Comparison of ENCODE assay signal across 17 cellular contexts in genomic region chr4:184628103-184628502, GRCh38. TPM values are rescaled to one million over a fixed set of nuclear protein-coding genes. Genes with fewer than 3 reads are reported as not detected.
A peak's percentile ranks its signal among the peaks of the same experiment; 100 is the strongest.
DNase-seq lines count a peak whose midpoint lies in the region; ATAC-seq, FAIRE-seq and TF ChIP-seq lines count a peak whose summit lies in the region.
"Had no signal": no experiment of that assay in that cellular context is flagged by ENCODE, and none has a peak within 500 bp of the region (broad histone marks: within the 10 kb centered on the region; RNA-seq: fewer than 3 reads in every experiment).

No MANE protein-coding gene starts in this region.

- no peak for ATAC-seq in K562
- ATAC-seq: CD8-positive, alpha-beta T cell had no signal

- H3K4me3 ChIP-seq in K562: no peak overlapping the region
- no peak overlapping the region for H3K4me3 ChIP-seq in spleen
- H3K4me3 ChIP-seq: HAP-1, PC-9, SJSA1 had no signal

- H3K36me3 ChIP-seq in K562 (ENCODE audit: control insufficient read depth, insufficient read depth, low read length) (peaks cover 48% of the 10 kb centered on the region), spleen (peaks cover 4 to 95% (median 46%) of the 10 kb centered on the region in 6 donors)

- no peaks in the 10 kb centered on the region for H3K9me3 Mint-ChIP-seq in HFFc6
- H3K9me3 Mint-ChIP-seq: CD8-positive, alpha-beta T cell had no signal

- intact Hi-C loops in K562 (cut with micrococcal nuclease): no loop called here
- intact Hi-C loops in spleen (cut with DNase I; ENCODE audit: low total_unique reads): no loop called here

- no peak overlapping the region for H3K4me3 Mint-ChIP-seq in HFFc6
- H3K4me3 Mint-ChIP-seq: CD8-positive, alpha-beta T cell had no signal

- TF ChIP-seq CTCF in HFFc6 (IDR thresholded peaks at IDR 0.05) (no peak), K562 (IDR thresholded peaks at IDR 0.05 in 2 of 3, conservative IDR thresholded peaks at IDR 0.05 in 1 of 3; ENCODE audit: insufficient read depth in 2 of 3, low read depth in 1 of 3, low read length in 3 of 3) (no peak), spleen (IDR thresholded peaks at IDR 0.05 in 8 of 11, conservative IDR thresholded peaks at IDR 0.05 in 3 of 11) (no peak), GM10266 (IDR thresholded peaks at IDR 0.05; ENCODE audit: control insufficient read depth, insufficient read depth, low read depth, missing control alignments) (no peak)

- H3K9me3 ChIP-seq in K562 (replicated peaks; ENCODE audit: control insufficient read depth, insufficient read depth, low read depth, low read length) (no peaks in the 10 kb centered on the region), spleen (no peaks in the 10 kb centered on the region)
- H3K9me3 ChIP-seq: HAP-1, SJSA1 had no signal

- H3K4me2 ChIP-seq in K562 (ENCODE audit: insufficient read depth, low read length): no peak overlapping the region
- H3K4me2 ChIP-seq: PC-9 had no signal

- 0 out of 2 replicates have a peak overlapping the region, but pooled peaks have one; percentile 29 for H3K27ac Mint-ChIP-seq in HFFc6
- H3K27ac Mint-ChIP-seq: CD8-positive, alpha-beta T cell had no signal

- no peak for DNase-seq in HFFc6
- DNase-seq in LHCN-M2 (ENCODE audit: low read depth): peak; percentile 9
- DNase-seq in K562 (ENCODE audit: extremely low read depth in 1 of 4, low spot score in 3 of 4): no peak
- DNase-seq in iris pigment epithelial cell (ENCODE audit: low read depth): peak; percentile 72
- DNase-seq in spleen: no peak
- no peak for DNase-seq in GM10266 (ENCODE audit: extremely low spot score)
- DNase-seq in effector CD4-positive, alpha-beta T cell: no peak
- DNase-seq: CD8-positive, alpha-beta T cell; DMS79; MM.1S; NCI-H1105; NCI-H1694; NCI-H510A treated with DMSO at 0.1 percent for 48 hours; NCI-H82; PC-9 had no signal

- peaks cover 49% of the 10 kb centered on the region for H3K36me3 Mint-ChIP-seq in HFFc6 (ENCODE audit: low read depth)

- H3K4me1 ChIP-seq in K562 (replicated peaks in 1 of 2; ENCODE audit: control insufficient read depth in 2 of 2, insufficient read depth in 2 of 2, low read length in 2 of 2) (peaks cover 0 to 6% of the 10 kb centered on the region in 2 experiments; a peak in 2 of 5 replicates), spleen (peaks cover 0 to 7% (median 0%) of the 10 kb centered on the region in 6 donors)
- H3K4me1 ChIP-seq: HAP-1, SJSA1 had no signal

- no peaks in the 10 kb centered on the region for H4K20me1 ChIP-seq in K562 (replicated peaks; ENCODE audit: control insufficient read depth, insufficient read depth, low read length)

- no peak overlapping the region for H2AFZ ChIP-seq in K562 (ENCODE audit: low read depth, low read length)
- H2AFZ ChIP-seq: PC-9 had no signal

- no peaks in the 10 kb centered on the region for H3K4me1 Mint-ChIP-seq in HFFc6 (ENCODE audit: low read depth)

- H3K9ac ChIP-seq in K562 (ENCODE audit: insufficient read depth in 1 of 2, low read depth in 2 of 2, low read length in 2 of 2): no peak overlapping the region

- no peak overlapping the region for H3K27ac ChIP-seq in K562 (ENCODE audit: extremely low read depth, low read depth, low read length)
- H3K27ac ChIP-seq in spleen: no peak overlapping the region
- H3K27ac ChIP-seq: PC-9, SJSA1 had no signal

- in situ Hi-C loops in K562 (cut with MboI): no loop called here

- no peaks in the 10 kb centered on the region for H3K79me2 ChIP-seq in K562 (ENCODE audit: control insufficient read depth, insufficient read depth, low read length)

- H3K27me3 ChIP-seq in K562 (ENCODE audit: control insufficient read depth in 2 of 2, insufficient read depth in 2 of 2, low read length in 2 of 2): no peaks in the 10 kb centered on the region
- H3K27me3 ChIP-seq in spleen (replicated peaks in 1 of 7): no peaks in the 10 kb centered on the region
- H3K27me3 ChIP-seq: SJSA1 had no signal

- no peak for FAIRE-seq in K562 (lab: Jason Lieb, UNC)

- CTCF ChIA-PET in K562 (lab: Yijun Ruan, JAX; ENCODE audit: low intra/inter-chr PET ratio): no interaction called here

- no peaks in the 10 kb centered on the region for H3K9me1 ChIP-seq in K562 (ENCODE audit: control insufficient read depth, insufficient read depth, low read length)

- TF ChIP-seq POLR2A in K562 (conservative IDR thresholded peaks at IDR 0.05) (no peak), spleen (IDR thresholded peaks at IDR 0.05) (no peak)

- TSS peak; percentile 36 for BruUV-seq in K562 (replicated peaks; lab: Mats Ljungman, UMichigan)

- H3K27me3 Mint-ChIP-seq in HFFc6 (ENCODE audit: insufficient read depth): no peaks in the 10 kb centered on the region

- POLR2A ChIA-PET in K562 (lab: Yijun Ruan, JAX): interaction anchor here (1.1 kb wide), 1 partner anchor 9 kb away, joined by 3 read pairs; no protein-coding TSS in a partner anchor

- no peak for TF ChIP-seq RAD21 in K562 (CRISPR knock-in tag; conservative IDR thresholded peaks at IDR 0.05 in 1 of 2, IDR thresholded peaks at IDR 0.05 in 1 of 2)

- 90% methylated on average over 4 of the region's 4 CpGs for WGBS in K562 (ENCODE audit: insufficient coverage, low coverage, missing lambda C conversion rate)
- WGBS in spleen, 5 donors: 95 to 100% (median 97%) methylated on average over 4 of the region's 4 CpGs

- no peak for TF ChIP-seq EP300 in K562 (IDR thresholded peaks at IDR 0.05; ENCODE audit: low read length)

TF ChIP-seq in K562, 482 proteins besides CTCF, POLR2A, EP300 and RAD21 (continues in another document):
- no peak for TF ChIP-seq NFATC3 (IDR thresholded peaks at IDR 0.05)
- no peak for TF ChIP-seq ZFP36 (IDR thresholded peaks at IDR 0.05; ENCODE audit: low read depth, low read length, partially characterized antibody)
- no peak for TF ChIP-seq IRF9 (tag; IDR thresholded peaks at IDR 0.05)
- no peak for TF ChIP-seq ZNF75A (CRISPR knock-in tag; IDR thresholded peaks at IDR 0.05)
- TF ChIP-seq TRIM28 (IDR thresholded peaks at IDR 0.05): no peak
- TF ChIP-seq ZFP30 (CRISPR knock-in tag; IDR thresholded peaks at IDR 0.05; ENCODE audit: borderline replicate concordance): no peak
- TF ChIP-seq PTRF (tag; IDR thresholded peaks at IDR 0.05): no peak
- no peak for TF ChIP-seq RAD51 (IDR thresholded peaks at IDR 0.05; ENCODE audit: borderline replicate concordance, low read depth)

RNA-seq across cellular contexts. Expression of gene CASP3, which starts 21.1 kb away (rescaled TPM):
- total RNA-seq in HFFc6 (2021; fragmentation: NEBNext Ultra II Directional; extraction: Animal tissue kit (Norgen Biotek cat#: 25700)): 10 to 100 TPM; 25.8 to 31.6 (median 26.5) TPM
- total RNA-seq in LHCN-M2 (2014; rRNA removed) (50.2 and 52.2 TPM in 2 replicates), K562 (2014; rRNA removed) (22.0 and 24.9 TPM in 2 replicates), K562 (2014; rRNA removed; fragmentation: Illumina TruSeq; extraction: Trizol) (38.3 and 41.2 TPM in 2 replicates), K562 (2015; rRNA removed; fragmentation: Illumina TruSeq; extraction: Trizol) (37.9 and 40.1 TPM in 2 replicates), K562 (2021) (26.4 and 28.7 TPM in 2 replicates), spleen (10 to 100 TPM; 26.1 to 48.3 (median 30.3) TPM)
- polyA plus RNA-seq in LHCN-M2 (2012): 14.1 TPM
- total RNA-seq in K562 (2011; cell fraction: chromatin; rRNA removed; ENCODE audit: low replicate concordance): 3.0 and 10.7 TPM in 2 replicates
- total RNA-seq in K562 (2011; cell fraction: nucleolus; rRNA removed): 3.0 and 3.9 TPM in 2 replicates
- 5.9 and 10.9 TPM in 2 replicates for total RNA-seq in K562 (2011; cell fraction: nucleoplasm; rRNA removed)
- polyA plus RNA-seq in K562 (2011; rRNA removed) (32.8 and 38.6 TPM in 2 replicates), K562 (2014; fragmentation: Illumina TruSeq; extraction: Trizol) (31.4 and 31.8 TPM in 2 replicates), K562 (2014; fragmentation: Nextera tagmentation; extraction: Ambion mirVana) (10 to 100 TPM; 17.6 to 39.3 TPM), K562 (2014; rRNA removed) (29.9 and 30.3 TPM in 2 replicates), spleen (10 to 100 TPM; 12.1 to 21.2 (median 20.2) TPM)
- polyA plus RNA-seq in K562 (2011; cell fraction: cytosol; rRNA removed): 6.6 and 15.4 TPM in 2 replicates
- polyA plus RNA-seq in K562 (2011; cell fraction: nucleus; rRNA removed): 7.5 and 12.3 TPM in 2 replicates
- 25.0 and 26.4 TPM in 2 replicates for polyA plus RNA-seq in K562 (2012)
- polyA minus RNA-seq in K562 (2011; rRNA and poly(A)+ RNA removed): 21.6 and 22.6 TPM in 2 replicates
- 8.4 and 10.9 TPM in 2 replicates for polyA minus RNA-seq in K562 (2011; cell fraction: cytosol; rRNA and poly(A)+ RNA removed)
- polyA minus RNA-seq in K562 (2011; cell fraction: nucleus; rRNA and poly(A)+ RNA removed): 2.6 and 6.4 TPM in 2 replicates

RNA-seq across cellular contexts. Expression of gene PRIMPOL, which starts 21.4 kb away (rescaled TPM):
- total RNA-seq in HFFc6 (2021; fragmentation: NEBNext Ultra II Directional; extraction: Animal tissue kit (Norgen Biotek cat#: 25700)): 10 to 100 TPM in 4 of 6 experiments, 1 to 10 TPM in 2; 9.0 to 11.3 (median 10.8) TPM
- total RNA-seq in LHCN-M2 (2014; rRNA removed) (20.6 and 29.0 TPM in 2 replicates), K562 (2014; rRNA removed) (11.3 and 16.8 TPM in 2 replicates), K562 (2014; rRNA removed; fragmentation: Illumina TruSeq; extraction: Trizol) (22.5 and 25.4 TPM in 2 replicates), K562 (2015; rRNA removed; fragmentation: Illumina TruSeq; extraction: Trizol) (19.5 and 23.3 TPM in 2 replicates), K562 (2021) (14.3 and 14.9 TPM in 2 replicates), spleen (10 to 100 TPM; 17.0 to 46.7 (median 22.8) TPM)
- polyA plus RNA-seq in LHCN-M2 (2012): 5.7 TPM
- 17.5 and 57.3 TPM in 2 replicates for total RNA-seq in K562 (2011; cell fraction: chromatin; rRNA removed; ENCODE audit: low replicate concordance)
- total RNA-seq in K562 (2011; cell fraction: nucleolus; rRNA removed): 7.0 and 11.7 TPM in 2 replicates
- 14.9 and 18.1 TPM in 2 replicates for total RNA-seq in K562 (2011; cell fraction: nucleoplasm; rRNA removed)
- polyA plus RNA-seq in K562 (2011; rRNA removed) (30.0 and 32.0 TPM in 2 replicates), K562 (2014; fragmentation: Illumina TruSeq; extraction: Trizol) (16.1 and 17.9 TPM in 2 replicates), K562 (2014; fragmentation: Nextera tagmentation; extraction: Ambion mirVana) (10 to 100 TPM; 11.0 to 14.2 TPM), K562 (2014; rRNA removed) (14.7 and 19.2 TPM in 2 replicates), spleen (10 to 100 TPM; 27.1 to 39.9 (median 39.2) TPM)
- polyA plus RNA-seq in K562 (2011; cell fraction: cytosol; rRNA removed): 3.4 and 10.0 TPM in 2 replicates
- 8.5 and 20.0 TPM in 2 replicates for polyA plus RNA-seq in K562 (2011; cell fraction: nucleus; rRNA removed)
- 18.2 and 22.5 TPM in 2 replicates for polyA plus RNA-seq in K562 (2012)
- 11.3 and 11.9 TPM in 2 replicates for polyA minus RNA-seq in K562 (2011; rRNA and poly(A)+ RNA removed)
- 4.1 and 4.6 TPM in 2 replicates for polyA minus RNA-seq in K562 (2011; cell fraction: cytosol; rRNA and poly(A)+ RNA removed)
- 4.6 and 9.6 TPM in 2 replicates for polyA minus RNA-seq in K562 (2011; cell fraction: nucleus; rRNA and poly(A)+ RNA removed)

Comparison
In these comparisons a context has a peak if more than half of its experiments do, and no peak if none do; other contexts are left out.
1. DNase-seq: peak in LHCN-M2 (single experiment) and iris pigment epithelial cell (single experiment); none in HFFc6 (single experiment), K562 (0 of 4), spleen (single experiment), GM10266 (single experiment) and effector CD4-positive, alpha-beta T cell (single experiment).